In genomic region chr10:132422931-132423813, GRCh38 we compare ENCODE assay signal across 9 cellular contexts. TPM values are rescaled to one million over a fixed set of nuclear protein-coding genes. Genes with fewer than 3 reads are reported as not detected.
DNase-seq lines count a peak whose midpoint lies in the region; ATAC-seq, FAIRE-seq and TF ChIP-seq lines count a peak whose summit lies in the region.
"Had no signal": no experiment of that assay in that cellular context is flagged by ENCODE, and none has a peak within 500 bp of the region (broad histone marks: within the 10 kb centered on the region; RNA-seq: fewer than 3 reads in every experiment).

No MANE protein-coding gene starts in this region.

- ATAC-seq in GM18861 (IDR thresholded peaks at IDR 0.05; ENCODE audit: unreplicated experiment), result peak; percentile 35
- ATAC-seq in GM19467 (IDR thresholded peaks at IDR 0.05; ENCODE audit: unreplicated experiment), result no peak
- no peak for ATAC-seq in HG02678 (IDR thresholded peaks at IDR 0.05; ENCODE audit: unreplicated experiment)
- ATAC-seq: left lung had no signal

- TF ChIP-seq CTCF in NB4 (IDR thresholded peaks at IDR 0.05; ENCODE audit: low read depth, low read length) (no peak), bronchial epithelial cell (IDR thresholded peaks at IDR 0.05; ENCODE audit: insufficient read depth, low read length, severe bottlenecking) (no peak), prostate gland (IDR thresholded peaks at IDR 0.05) (no peak)

- H3K4me3 ChIP-seq in NB4 (ENCODE audit: low read depth, low read length) (peak overlapping the region; percentile 32), bronchial epithelial cell (ENCODE audit: low read depth, low read length) (no peak overlapping the region), prostate gland (no peak overlapping the region)
- H3K4me3 ChIP-seq: left lung had no signal

- no peaks in the 10 kb centered on the region for H3K9me3 ChIP-seq in prostate gland
- H3K9me3 ChIP-seq: left lung had no signal

- DNase-seq in NB4 (ENCODE audit: low read depth), result peak; percentile 74
- no peak for DNase-seq in bronchial epithelial cell (ENCODE audit: low read depth)
- DNase-seq in prostate gland (ENCODE audit: low spot score), result no peak
- no peak for DNase-seq in NCI-H2227 treated with DMSO at 0.1 percent for 48 hours (lab: John Stamatoyannopoulos, UW)
- DNase-seq in NCI-H187 treated with DMSO at 0.1 percent for 48 hours (lab: John Stamatoyannopoulos, UW), result no peak

- no peaks in the 10 kb centered on the region for H3K27me3 ChIP-seq in bronchial epithelial cell (ENCODE audit: control insufficient read depth, insufficient read depth, low read length)
- no peaks in the 10 kb centered on the region for H3K27me3 ChIP-seq in prostate gland (replicated peaks; ENCODE audit: insufficient read depth)
- H3K27me3 ChIP-seq: left lung had no signal

- FAIRE-seq in bronchial epithelial cell (lab: Jason Lieb, UNC), result peak; percentile 97

- peak overlapping the region; percentile 85 to 89 for H3K27ac ChIP-seq in prostate gland

- no peaks in the 10 kb centered on the region for H3K36me3 ChIP-seq in bronchial epithelial cell (ENCODE audit: control insufficient read depth, insufficient read depth, low read length)
- H3K36me3 ChIP-seq in prostate gland, result no peaks in the 10 kb centered on the region
- H3K36me3 ChIP-seq: left lung had no signal

- peaks cover 33% of the 10 kb centered on the region for H3K4me1 ChIP-seq in prostate gland (replicated peaks)

- WGBS in prostate gland, result 79% methylated on average over 25 of the region's 25 CpGs

- TF ChIP-seq POLR2A in NB4 (IDR thresholded peaks at IDR 0.05; ENCODE audit: extremely low read depth, insufficient read length) (no peak), prostate gland (IDR thresholded peaks at IDR 0.05) (no peak)

- intact Hi-C loops in prostate gland (cut with DNase I), result no loop called here

RNA-seq across cellular contexts. Expression of gene PWWP2B, which starts 26.2 kb away (rescaled TPM):
- 39.4 and 40.0 TPM in 2 replicates for total RNA-seq in bronchial epithelial cell
- total RNA-seq in prostate gland, result 10 to 100 TPM; 27.5 to 36.6 TPM
